ENCODE assay signal across 20 cellular contexts in genomic region chr1:5296135-5296930, GRCh38.
"Had no signal": no experiment of that assay in that cellular context is flagged by ENCODE, and none has a peak within 500 bp of the region (broad histone marks: within the 10 kb centered on the region; RNA-seq: fewer than 3 reads in every experiment).

No MANE protein-coding gene starts in this region.

- ATAC-seq: activated CD4-positive, CD25-positive, alpha-beta regulatory T cell treated with anti-CD3 and anti-CD28 coated beads, Interleukin-2, amount 50 U/mL, for 24 hours; activated CD8-positive, alpha-beta memory T cell treated with anti-CD3 and anti-CD28 coated beads, Interleukin-2, amount 10 ng/mL, durations not matched to agents 7 days and 5 days; natural killer cell treated with Interleukin-12 subunit alpha and Interleukin-12 subunit beta and Interleukin-15 and Interleukin-18, amount 100 ng/mL, for 72 hours; stimulated activated effector memory CD8-positive, alpha-beta T cell treated with anti-CD3 and anti-CD28 coated beads, Interleukin-12 subunit alpha, Interleukin-12 subunit beta, amount 100 ng/mL, for 72 hours; upper lobe of right lung had no signal

- DNase-seq: activated CD4-positive, alpha-beta memory T cell treated with anti-CD3 and anti-CD28 coated beads, Interleukin-2, amount 10 ng/mL, durations not matched to agents 7 days and 5 days; activated CD4-positive, alpha-beta T cell treated with anti-CD3 and anti-CD28 coated beads, Interleukin-2, amount 10 ng/mL, durations not matched to agents 24 days and 14 days; activated CD8-positive, alpha-beta memory T cell treated with anti-CD3 and anti-CD28 coated beads, Interleukin-2, amount 10 ng/mL, durations not matched to agents 7 days and 5 days; activated gamma-delta T cell treated with Interleukin-2 at 50 U/mL for 16 hours; activated T-cell treated with anti-CD3 and anti-CD28 coated beads for 4 hours; central memory CD4-positive, alpha-beta T cell; esophagus squamous epithelium; left ventricle myocardium inferior; mammary epithelial cell; small intestine; stimulated activated CD4-positive, alpha-beta T cell treated with anti-CD3 and anti-CD28 coated beads, Interleukin-2, amount 100 ng/mL, for 24 hours; stomach; upper lobe of right lung had no signal

- H3K9me3 Mint-ChIP-seq: activated CD4-positive, alpha-beta memory T cell treated with anti-CD3 and anti-CD28 coated beads, Interleukin-2, amount 10 ng/mL, durations not matched to agents 7 days and 5 days; activated CD4-positive, alpha-beta T cell treated with anti-CD3 and anti-CD28 coated beads, Interleukin-2, amount 10 ng/mL, durations not matched to agents 24 days and 14 days; activated naive CD4-positive, alpha-beta T cell treated with anti-CD3 and anti-CD28 coated beads, Interleukin-2, amount 50 U/mL, for 24 hours; natural killer cell treated with Interleukin-12 subunit alpha and Interleukin-12 subunit beta and Interleukin-15 and Interleukin-18, amount 100 ng/mL, for 72 hours; stimulated activated effector memory CD8-positive, alpha-beta T cell treated with anti-CD3 and anti-CD28 coated beads, Interleukin-12 subunit alpha, Interleukin-12 subunit beta, amount 100 ng/mL, for 72 hours had no signal

- H3K27me3 ChIP-seq: body of pancreas, upper lobe of right lung had no signal

- H3K4me3 Mint-ChIP-seq: activated CD4-positive, alpha-beta memory T cell treated with anti-CD3 and anti-CD28 coated beads, Interleukin-2, amount 10 ng/mL, durations not matched to agents 7 days and 5 days; activated CD4-positive, alpha-beta T cell treated with anti-CD3 and anti-CD28 coated beads, Interleukin-2, amount 10 ng/mL, durations not matched to agents 24 days and 14 days; activated CD8-positive, alpha-beta memory T cell treated with anti-CD3 and anti-CD28 coated beads, Interleukin-2, amount 10 ng/mL, durations not matched to agents 7 days and 5 days; activated naive CD4-positive, alpha-beta T cell treated with anti-CD3 and anti-CD28 coated beads, Interleukin-2, amount 50 U/mL, for 24 hours; natural killer cell treated with Interleukin-12 subunit alpha and Interleukin-12 subunit beta and Interleukin-15 and Interleukin-18, amount 100 ng/mL, for 72 hours; stimulated activated effector memory CD8-positive, alpha-beta T cell treated with anti-CD3 and anti-CD28 coated beads, Interleukin-12 subunit alpha, Interleukin-12 subunit beta, amount 100 ng/mL, for 72 hours had no signal

- H3K4me3 ChIP-seq: body of pancreas, esophagus squamous epithelium, gastrocnemius medialis, left ventricle myocardium inferior, stomach, thoracic aorta, upper lobe of right lung had no signal

- H3K27ac Mint-ChIP-seq: activated CD4-positive, alpha-beta memory T cell treated with anti-CD3 and anti-CD28 coated beads, Interleukin-2, amount 10 ng/mL, durations not matched to agents 7 days and 5 days; activated CD4-positive, alpha-beta T cell treated with anti-CD3 and anti-CD28 coated beads, Interleukin-2, amount 10 ng/mL, durations not matched to agents 24 days and 14 days; activated CD8-positive, alpha-beta memory T cell treated with anti-CD3 and anti-CD28 coated beads, Interleukin-2, amount 10 ng/mL, durations not matched to agents 7 days and 5 days; activated naive CD4-positive, alpha-beta T cell treated with anti-CD3 and anti-CD28 coated beads, Interleukin-2, amount 50 U/mL, for 24 hours; natural killer cell treated with Interleukin-12 subunit alpha and Interleukin-12 subunit beta and Interleukin-15 and Interleukin-18, amount 100 ng/mL, for 72 hours; stimulated activated effector memory CD8-positive, alpha-beta T cell treated with anti-CD3 and anti-CD28 coated beads, Interleukin-12 subunit alpha, Interleukin-12 subunit beta, amount 100 ng/mL, for 72 hours had no signal

- H3K9me3 ChIP-seq: body of pancreas, esophagus squamous epithelium, gastrocnemius medialis, left ventricle myocardium inferior, stomach, thoracic aorta, upper lobe of right lung had no signal

- H3K36me3 ChIP-seq: esophagus squamous epithelium, gastrocnemius medialis, left ventricle myocardium inferior, stomach, thoracic aorta, upper lobe of right lung had no signal

- H3K27me3 Mint-ChIP-seq: activated CD4-positive, alpha-beta memory T cell treated with anti-CD3 and anti-CD28 coated beads, Interleukin-2, amount 10 ng/mL, durations not matched to agents 7 days and 5 days; activated CD4-positive, alpha-beta T cell treated with anti-CD3 and anti-CD28 coated beads, Interleukin-2, amount 10 ng/mL, durations not matched to agents 24 days and 14 days; activated CD8-positive, alpha-beta memory T cell treated with anti-CD3 and anti-CD28 coated beads, Interleukin-2, amount 10 ng/mL, durations not matched to agents 7 days and 5 days; activated naive CD4-positive, alpha-beta T cell treated with anti-CD3 and anti-CD28 coated beads, Interleukin-2, amount 50 U/mL, for 24 hours had no signal

- H3K36me3 Mint-ChIP-seq: activated CD8-positive, alpha-beta memory T cell treated with anti-CD3 and anti-CD28 coated beads, Interleukin-2, amount 10 ng/mL, durations not matched to agents 7 days and 5 days; activated naive CD4-positive, alpha-beta T cell treated with anti-CD3 and anti-CD28 coated beads, Interleukin-2, amount 50 U/mL, for 24 hours; natural killer cell treated with Interleukin-12 subunit alpha and Interleukin-12 subunit beta and Interleukin-15 and Interleukin-18, amount 100 ng/mL, for 72 hours; stimulated activated effector memory CD8-positive, alpha-beta T cell treated with anti-CD3 and anti-CD28 coated beads, Interleukin-12 subunit alpha, Interleukin-12 subunit beta, amount 100 ng/mL, for 72 hours had no signal

- H3K27ac ChIP-seq: esophagus squamous epithelium, gastrocnemius medialis, left ventricle myocardium inferior, thoracic aorta, upper lobe of right lung had no signal

- H3K4me1 ChIP-seq: gastrocnemius medialis, left ventricle myocardium inferior, upper lobe of right lung had no signal

- H3K4me1 Mint-ChIP-seq: activated CD4-positive, alpha-beta memory T cell treated with anti-CD3 and anti-CD28 coated beads, Interleukin-2, amount 10 ng/mL, durations not matched to agents 7 days and 5 days; activated CD4-positive, alpha-beta T cell treated with anti-CD3 and anti-CD28 coated beads, Interleukin-2, amount 10 ng/mL, durations not matched to agents 24 days and 14 days; activated CD8-positive, alpha-beta memory T cell treated with anti-CD3 and anti-CD28 coated beads, Interleukin-2, amount 10 ng/mL, durations not matched to agents 7 days and 5 days; activated naive CD4-positive, alpha-beta T cell treated with anti-CD3 and anti-CD28 coated beads, Interleukin-2, amount 50 U/mL, for 24 hours; stimulated activated effector memory CD8-positive, alpha-beta T cell treated with anti-CD3 and anti-CD28 coated beads, Interleukin-12 subunit alpha, Interleukin-12 subunit beta, amount 100 ng/mL, for 72 hours had no signal
